ENCODE assay signal across 22 cellular contexts in genomic region chr1:232416026-232416568, GRCh38.
DNase-seq lines count a peak whose midpoint lies in the region; ATAC-seq and TF ChIP-seq lines count a peak whose summit lies in the region.
"Had no signal": no experiment of that assay in that cellular context is flagged by ENCODE, and none has a peak within 500 bp of the region (broad histone marks: within the 10 kb centered on the region; RNA-seq: fewer than 3 reads in every experiment).

No MANE protein-coding gene starts in this region.

- TF ChIP-seq POLR2A in lower leg skin (IDR thresholded peaks at IDR 0.05): no peak

- no TSS peak for BruUV-seq in mammary epithelial cell (replicated peaks; lab: Mats Ljungman, UMichigan)

- H3K36me3 Mint-ChIP-seq in natural killer cell treated with Interleukin-12 subunit alpha and Interleukin-12 subunit beta and Interleukin-15 and Interleukin-18, amount 100 ng/mL, for 72 hours: no peaks in the 10 kb centered on the region
- H3K36me3 Mint-ChIP-seq: activated naive CD8-positive, alpha-beta T cell had no signal

- CTCF ChIA-PET in mammary epithelial cell (lab: Charles Lee; ENCODE audit: low non-redundant PET): no interaction called here

- H3K27ac Mint-ChIP-seq in natural killer cell treated with Interleukin-12 subunit alpha and Interleukin-12 subunit beta and Interleukin-15 and Interleukin-18, amount 100 ng/mL, for 72 hours: no peak overlapping the region
- H3K27ac Mint-ChIP-seq: activated CD4-positive, alpha-beta memory T cell treated with anti-CD3 and anti-CD28 coated beads, Interleukin-2, amount 10 ng/mL, durations not matched to agents 7 days and 5 days; activated naive CD8-positive, alpha-beta T cell; T-helper 1 cell treated with Interleukin-12 subunit alpha and Interleukin-12 subunit beta and Interleukin-4 antibody, amounts not matched to agents 30 μg/mL and 1 μg/mL, for 36 hours had no signal

- H3K27me3 ChIP-seq in mammary epithelial cell (ENCODE audit: insufficient read depth, low read length) (no peaks in the 10 kb centered on the region), foreskin keratinocyte (no peaks in the 10 kb centered on the region)
- H3K27me3 ChIP-seq: brain microvascular endothelial cell, dorsolateral prefrontal cortex, hepatocyte had no signal

- H3K9ac ChIP-seq in mammary epithelial cell (ENCODE audit: insufficient read depth, low read length): no peak overlapping the region

- peak overlapping the region; percentile 86 for H2AFZ ChIP-seq in mammary epithelial cell (ENCODE audit: low read depth, low read length)
- H2AFZ ChIP-seq: hepatocyte had no signal

- ATAC-seq in foreskin keratinocyte (peak; percentile 85), HG03565 (IDR thresholded peaks at IDR 0.05; ENCODE audit: unreplicated experiment) (no peak)
- ATAC-seq in natural killer cell treated with Interleukin-12 subunit alpha and Interleukin-12 subunit beta and Interleukin-15 and Interleukin-18, amount 100 ng/mL, for 72 hours: no peak
- ATAC-seq: activated T-cell treated with anti-CD3 and anti-CD28 coated beads, Interleukin-2, amount 50 U/mL, for 4 hours had no signal

- DNase-seq in A172 (ENCODE audit: low spot score) (peak; percentile 51), NCI-H1105 (lab: John Stamatoyannopoulos, UW) (peak; percentile 19), mammary epithelial cell (peak; percentile 49), foreskin keratinocyte (peak; percentile 23 to 59), lower leg skin (ENCODE audit: low spot score in 2 of 2) (no peak)
- no peak for DNase-seq in natural killer cell treated with Interleukin-12 subunit alpha and Interleukin-12 subunit beta and Interleukin-15 and Interleukin-18, amount 100 ng/mL, for 72 hours (ENCODE audit: low spot score)
- no peak for DNase-seq in activated CD4-positive, alpha-beta T cell treated with anti-CD3 and anti-CD28 coated beads, Interleukin-2, amount 50 U/mL, for 1 hour
- DNase-seq: activated CD4-positive, alpha-beta memory T cell treated with anti-CD3 and anti-CD28 coated beads, Interleukin-2, amount 10 ng/mL, durations not matched to agents 7 days and 5 days; activated T-cell treated with anti-CD3 and anti-CD28 coated beads, Interleukin-2, amount 50 U/mL, for 4 hours; brain microvascular endothelial cell; DMS53; dorsolateral prefrontal cortex; kidney; MM.1S; NCI-H2029; SHP77 had no signal

- peaks cover 16% of the 10 kb centered on the region for H3K4me1 ChIP-seq in mammary epithelial cell (ENCODE audit: insufficient read depth, low read length)
- H3K4me1 ChIP-seq in foreskin keratinocyte: peaks cover 6% of the 10 kb centered on the region

- peaks cover 18 to 19% of the 10 kb centered on the region in 2 donors for H3K27me3 Mint-ChIP-seq in natural killer cell treated with Interleukin-12 subunit alpha and Interleukin-12 subunit beta and Interleukin-15 and Interleukin-18, amount 100 ng/mL, for 72 hours
- H3K27me3 Mint-ChIP-seq: activated CD4-positive, alpha-beta memory T cell treated with anti-CD3 and anti-CD28 coated beads, Interleukin-2, amount 10 ng/mL, durations not matched to agents 7 days and 5 days had no signal

- dilution Hi-C loops in mammary epithelial cell (cut with HindIII; ENCODE audit: low sequenced_read_pairs): no loop called here

- H3K4me3 ChIP-seq in mammary epithelial cell (replicated peaks in 1 of 3; ENCODE audit: insufficient read depth in 1 of 3, low read depth in 2 of 3, low read length in 3 of 3) (no peak overlapping the region), lower leg skin (ENCODE audit: low read depth, poor library complexity, severe bottlenecking) (no peak overlapping the region)
- H3K4me3 ChIP-seq: dorsolateral prefrontal cortex, hepatocyte had no signal

- H3K27ac ChIP-seq in mammary epithelial cell (ENCODE audit: insufficient read depth, low read depth, low read length) (no peak overlapping the region), foreskin keratinocyte (no peak overlapping the region)
- H3K27ac ChIP-seq: brain microvascular endothelial cell, C4-2B, dorsolateral prefrontal cortex, hepatocyte had no signal

- H3K4me3 Mint-ChIP-seq in natural killer cell treated with Interleukin-12 subunit alpha and Interleukin-12 subunit beta and Interleukin-15 and Interleukin-18, amount 100 ng/mL, for 72 hours: no peak overlapping the region
- H3K4me3 Mint-ChIP-seq: activated CD4-positive, alpha-beta memory T cell treated with anti-CD3 and anti-CD28 coated beads, Interleukin-2, amount 10 ng/mL, durations not matched to agents 7 days and 5 days; activated naive CD8-positive, alpha-beta T cell; activated T-cell treated with anti-CD3 and anti-CD28 coated beads, Interleukin-2, amount 50 U/mL, for 4 hours; neural crest cell; T-helper 1 cell treated with Interleukin-12 subunit alpha and Interleukin-12 subunit beta and Interleukin-4 antibody, amounts not matched to agents 30 μg/mL and 1 μg/mL, for 36 hours had no signal

- H3K9me3 Mint-ChIP-seq in natural killer cell treated with Interleukin-12 subunit alpha and Interleukin-12 subunit beta and Interleukin-15 and Interleukin-18, amount 100 ng/mL, for 72 hours: no peaks in the 10 kb centered on the region
- H3K9me3 Mint-ChIP-seq: activated CD4-positive, alpha-beta memory T cell treated with anti-CD3 and anti-CD28 coated beads, Interleukin-2, amount 10 ng/mL, durations not matched to agents 7 days and 5 days; activated T-cell treated with anti-CD3 and anti-CD28 coated beads, Interleukin-2, amount 50 U/mL, for 4 hours; T-helper 1 cell treated with Interleukin-12 subunit alpha and Interleukin-12 subunit beta and Interleukin-4 antibody, amounts not matched to agents 30 μg/mL and 1 μg/mL, for 36 hours had no signal

- intact Hi-C loops in mammary epithelial cell (cut with micrococcal nuclease): no loop called here
- intact Hi-C loops in lower leg skin (cut with DNase I; ENCODE audit: low total_unique reads): no loop called here

- no peaks in the 10 kb centered on the region for H3K9me3 ChIP-seq in mammary epithelial cell (replicated peaks; ENCODE audit: insufficient read depth, low read length)

- H3K4me1 Mint-ChIP-seq in natural killer cell treated with Interleukin-12 subunit alpha and Interleukin-12 subunit beta and Interleukin-15 and Interleukin-18, amount 100 ng/mL, for 72 hours (ENCODE audit: low read depth in 2 of 2): peaks cover under 1 to 2% of the 10 kb centered on the region in 2 donors
- H3K4me1 Mint-ChIP-seq: activated CD4-positive, alpha-beta memory T cell treated with anti-CD3 and anti-CD28 coated beads, Interleukin-2, amount 10 ng/mL, durations not matched to agents 7 days and 5 days had no signal

- no peaks in the 10 kb centered on the region for H4K20me1 ChIP-seq in mammary epithelial cell (ENCODE audit: insufficient read depth, low read length)

- WGBS in mammary epithelial cell (ENCODE audit: low coverage, missing lambda C conversion rate): 5% methylated on average over 7 of the region's 8 CpGs
- WGBS in lower leg skin, 2 donors: 39 to 61% methylated on average over 5 to 8 of the region's 8 CpGs

- TF ChIP-seq CTCF in mammary epithelial cell (conservative IDR thresholded peaks at IDR 0.05 in 1 of 2, IDR thresholded peaks at IDR 0.05 in 1 of 2; ENCODE audit: extremely low read depth in 1 of 2, insufficient read depth in 1 of 2, low read depth in 1 of 2, low read length in 2 of 2) (no peak), foreskin keratinocyte (conservative IDR thresholded peaks at IDR 0.05) (no peak), lower leg skin (IDR thresholded peaks at IDR 0.05) (no peak)

- no peaks in the 10 kb centered on the region for H3K36me3 ChIP-seq in mammary epithelial cell (ENCODE audit: insufficient read depth, low read length)
- H3K36me3 ChIP-seq: brain microvascular endothelial cell had no signal

- no peaks in the 10 kb centered on the region for H3K79me2 ChIP-seq in mammary epithelial cell (ENCODE audit: insufficient read depth, low read length)
- H3K79me2 ChIP-seq: hepatocyte had no signal

- in situ Hi-C loops in mammary epithelial cell (cut with MboI; ENCODE audit: low sequenced_read_pairs in 2 of 2): no loop called here

- H3K4me2 ChIP-seq in mammary epithelial cell (ENCODE audit: insufficient read depth, low read depth, low read length): peak overlapping the region; percentile 40
- H3K4me2 ChIP-seq: hepatocyte had no signal

Comparison
In these comparisons a context has a peak if more than half of its experiments do, and no peak if none do; other contexts are left out.
1. DNase-seq: peak in A172 (single experiment), NCI-H1105 (single experiment), mammary epithelial cell (single experiment) and foreskin keratinocyte (2 of 2); none in natural killer cell treated with Interleukin-12 subunit alpha and Interleukin-12 subunit beta and Interleukin-15 and Interleukin-18, amount 100 ng/mL, for 72 hours (single experiment), activated CD4-positive, alpha-beta T cell treated with anti-CD3 and anti-CD28 coated beads, Interleukin-2, amount 50 U/mL, for 1 hour (single experiment) and lower leg skin (0 of 2).